17 cellular contexts compared by ENCODE assay signal in genomic region chr3:194579091-194579606, GRCh38. TPM values are rescaled to one million over a fixed set of nuclear protein-coding genes. Genes with fewer than 3 reads are reported as not detected.
DNase-seq lines count a peak whose midpoint lies in the region; ATAC-seq and TF ChIP-seq lines count a peak whose summit lies in the region.
"Had no signal": no experiment of that assay in that cellular context is flagged by ENCODE, and none has a peak within 500 bp of the region (broad histone marks: within the 10 kb centered on the region; RNA-seq: fewer than 3 reads in every experiment).

No MANE protein-coding gene starts in this region.

- no peaks in the 10 kb centered on the region for H3K27me3 ChIP-seq in BE2C

- no peaks in the 10 kb centered on the region for H3K9me3 ChIP-seq in BE2C

- no peaks in the 10 kb centered on the region for H3K4me1 ChIP-seq in BE2C

- ATAC-seq in HG02852 (IDR thresholded peaks at IDR 0.05; ENCODE audit: unreplicated experiment) (no peak), GM19324 (IDR thresholded peaks at IDR 0.05; ENCODE audit: low FRiP score, unreplicated experiment) (no peak)

- TF ChIP-seq CTCF in BE2C (IDR thresholded peaks at IDR 0.05; ENCODE audit: low read depth, low read length), result no peak

- no peak overlapping the region for H3K4me3 ChIP-seq in BE2C (ENCODE audit: low read depth, low read length)
- H3K4me3 ChIP-seq: SK-N-MC had no signal

- no peaks in the 10 kb centered on the region for H3K36me3 ChIP-seq in BE2C

- intact Hi-C loops in cardiac septum (cut with DNase I), result loop anchor here (1.0 kb wide), 1 partner anchor 102 kb away; no protein-coding TSS in a partner anchor

- peak; percentile 51 for DNase-seq in BE2C
- DNase-seq in amniotic epithelial cell (ENCODE audit: low read depth), result peak; percentile 79
- DNase-seq in cardiac septum (ENCODE audit: low spot score), result peak; percentile 84
- DNase-seq in mucosa of gallbladder (ENCODE audit: low spot score), result peak; percentile 56
- DNase-seq in HUDEP-2 (lab: John Stamatoyannopoulos, UW; ENCODE audit: unreplicated experiment in 76 of 76), result no peak
- DNase-seq in activated CD4-positive, alpha-beta T cell treated with anti-CD3 and anti-CD28 coated beads, Interleukin-2, amount 50 U/mL, for 48 hours, result no peak
- DNase-seq: activated CD4-positive, alpha-beta T cell treated with anti-CD3 and anti-CD28 coated beads, Interleukin-2, amount 10 ng/mL, durations not matched to agents 7 days and 5 days; activated naive CD4-positive, alpha-beta T cell treated with anti-CD3 and anti-CD28 coated beads, Interleukin-2, amount 10 ng/mL, durations not matched to agents 7 days and 5 days; activated T-cell treated with anti-CD3 and anti-CD28 coated beads for 4 hours; central memory CD4-positive, alpha-beta T cell; foreskin melanocyte; midbrain; NCI-H1436; stimulated activated CD4-positive, alpha-beta T cell treated with anti-CD3 and anti-CD28 coated beads, Interleukin-4, amount 100 ng/mL, for 24 hours had no signal

RNA-seq across cellular contexts. Expression of gene TMEM44, which starts 54.1 kb away (rescaled TPM):
- 11.3 TPM for polyA plus RNA-seq in BE2C (2012; ENCODE audit: insufficient read depth, insufficient read length, low read depth)
- 5.7 TPM for total RNA-seq in cardiac septum
- 20.2 TPM for total RNA-seq in mucosa of gallbladder

Comparison
In these comparisons a context has a peak if more than half of its experiments do, and no peak if none do; other contexts are left out.
1. DNase-seq: peak in BE2C (single experiment), amniotic epithelial cell (single experiment), cardiac septum (single experiment) and mucosa of gallbladder (single experiment); none in HUDEP-2 (0 of 76) and activated CD4-positive, alpha-beta T cell treated with anti-CD3 and anti-CD28 coated beads, Interleukin-2, amount 50 U/mL, for 48 hours (0 of 2).